17 cellular contexts compared by ENCODE assay signal in the genomic region with DNA sequence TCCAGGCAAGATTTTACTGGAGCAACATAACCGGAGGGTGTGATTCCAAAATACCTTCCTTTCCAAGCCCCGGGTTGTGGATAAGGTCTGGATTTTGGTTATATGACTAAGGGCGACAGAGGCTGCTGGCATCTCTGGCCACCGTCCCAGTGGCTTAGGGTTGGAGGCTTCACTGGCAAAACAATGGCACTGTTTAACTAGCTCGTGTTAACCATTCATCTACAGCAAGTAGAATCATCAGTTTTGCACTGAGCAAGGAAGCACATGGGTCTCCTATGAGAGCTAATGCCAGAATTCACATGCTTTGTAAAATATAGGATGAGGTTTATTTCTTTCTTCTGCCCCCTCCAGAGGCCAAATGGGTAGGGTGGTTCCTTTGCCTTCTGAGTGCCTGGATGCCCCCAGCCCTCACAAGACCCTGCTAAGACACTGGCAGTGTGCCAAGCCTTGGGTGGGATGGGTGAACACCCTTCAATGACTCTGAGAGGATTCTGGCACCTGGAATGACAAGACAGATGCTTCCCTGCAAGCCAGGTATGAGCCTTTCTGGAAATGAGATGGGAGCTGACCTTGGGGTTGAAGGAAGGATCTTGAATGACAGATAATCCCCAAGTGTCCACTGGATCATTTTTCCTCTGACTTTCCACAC. TPM values are rescaled to one million over a fixed set of nuclear protein-coding genes. Genes with fewer than 3 reads are reported as not detected.
A peak's percentile ranks its signal among the peaks of the same experiment; 100 is the strongest.
DNase-seq lines count a peak whose midpoint lies in the region; ATAC-seq and TF ChIP-seq lines count a peak whose summit lies in the region.
"Had no signal": no experiment of that assay in that cellular context is flagged by ENCODE, and none has a peak within 500 bp of the region (broad histone marks: within the 10 kb centered on the region; RNA-seq: fewer than 3 reads in every experiment).

No MANE protein-coding gene starts in this region.

- H3K4me3 ChIP-seq in right atrium auricular region (no peak overlapping the region), upper lobe of right lung (no peak overlapping the region)
- H3K4me3 ChIP-seq: cardiac muscle cell had no signal

- H3K27ac ChIP-seq in right atrium auricular region (no peak overlapping the region), upper lobe of right lung (no peak overlapping the region)
- H3K27ac ChIP-seq: cardiac muscle cell had no signal

- H3K9me3 ChIP-seq in right atrium auricular region: no peaks in the 10 kb centered on the region
- no peaks in the 10 kb centered on the region for H3K9me3 ChIP-seq in upper lobe of right lung

- no peaks in the 10 kb centered on the region for H3K36me3 ChIP-seq in right atrium auricular region
- peaks cover 42% of the 10 kb centered on the region for H3K36me3 ChIP-seq in upper lobe of right lung

- no peaks in the 10 kb centered on the region for H3K27me3 ChIP-seq in right atrium auricular region
- H3K27me3 ChIP-seq in upper lobe of right lung: no peaks in the 10 kb centered on the region
- H3K27me3 ChIP-seq: cardiac muscle cell had no signal

- TF ChIP-seq CTCF in right atrium auricular region (IDR thresholded peaks at IDR 0.05): no peak
- TF ChIP-seq CTCF in upper lobe of right lung (IDR thresholded peaks at IDR 0.05): no peak

- H3K4me1 ChIP-seq in right atrium auricular region (no peaks in the 10 kb centered on the region), upper lobe of right lung (no peaks in the 10 kb centered on the region)

- intact Hi-C loops in left ventricle myocardium superior (cut with micrococcal nuclease) (no loop called here), upper lobe of right lung (cut with DNase I) (no loop called here)

- DNase-seq in left ventricle myocardium superior: no peak
- no peak for DNase-seq in right atrium auricular region (ENCODE audit: low spot score)
- DNase-seq in astrocyte of the hippocampus (ENCODE audit: low read depth, low spot score): peak; percentile 55
- no peak for DNase-seq in left lobe of liver (ENCODE audit: low spot score)
- DNase-seq in upper lobe of right lung: peak; percentile 11
- no peak for DNase-seq in NK-92 treated with Interleukin-12 subunit alpha and Interleukin-12 subunit beta, amount 100 ng/mL, for 24 hours (lab: John Stamatoyannopoulos, UW)
- no peak for DNase-seq in UCSD-AML1 (lab: John Stamatoyannopoulos, UW; ENCODE audit: unreplicated experiment)
- DNase-seq: 8988T; activated CD8-positive, alpha-beta memory T cell treated with anti-CD3 and anti-CD28 coated beads, Interleukin-2, amount 50 U/mL, for 4 hours; KBM-7; NCI-H146; stimulated activated CD4-positive, alpha-beta T cell treated with anti-CD3 and anti-CD28 coated beads, Interleukin-2, amount 100 ng/mL, for 24 hours; SW 1271 had no signal

- ATAC-seq in left ventricle myocardium superior (peak; percentile 16), left lobe of liver (peak; percentile 9), upper lobe of right lung (no peak), GM19452 (IDR thresholded peaks at IDR 0.05; ENCODE audit: unreplicated experiment) (no peak)
- ATAC-seq: activated naive CD4-positive, alpha-beta T cell treated with anti-CD3 and anti-CD28 coated beads, Interleukin-2, amount 50 U/mL, for 72 hours had no signal

RNA-seq across cellular contexts. Expression of a gene that starts 36.8 kb away (rescaled TPM):
- total RNA-seq in left ventricle myocardium superior (9.8 TPM), right atrium auricular region (10 to 100 TPM; 13.4 to 20.4 TPM), left lobe of liver (828 TPM), upper lobe of right lung (749 TPM)

RNA-seq across cellular contexts. Expression of a gene that starts 49.1 kb away (rescaled TPM):
- 0.17 TPM for total RNA-seq in left ventricle myocardium superior
- total RNA-seq in right atrium auricular region: under 1 TPM; 0.43 to 0.70 TPM
- 4.4 TPM for total RNA-seq in left lobe of liver
- total RNA-seq in upper lobe of right lung: 7.1 TPM
- total RNA-seq: cardiac muscle cell, NCI-H460 had no signal

Comparison
In these comparisons a context has a peak if more than half of its experiments do, and no peak if none do; other contexts are left out.
1. ATAC-seq: peak in left ventricle myocardium superior (single experiment) and left lobe of liver (single experiment); none in upper lobe of right lung (single experiment) and GM19452 (single experiment).
2. DNase-seq: peak in astrocyte of the hippocampus (single experiment) and upper lobe of right lung (single experiment); none in left ventricle myocardium superior (single experiment), right atrium auricular region (single experiment), left lobe of liver (single experiment), NK-92 treated with Interleukin-12 subunit alpha and Interleukin-12 subunit beta, amount 100 ng/mL, for 24 hours (single experiment) and UCSD-AML1 (single experiment).
3. RNA of a gene that starts 36.8 kb away (total RNA-seq): 828 TPM in left lobe of liver (single experiment) and 749 TPM in upper lobe of right lung (single experiment); 13.4 to 20.4 TPM in right atrium auricular region and 9.8 TPM in left ventricle myocardium superior (single experiment); every median in the first group is over 10 times any median in the second.